1 cellular context compared by ENCODE assay signal in the genomic region with DNA sequence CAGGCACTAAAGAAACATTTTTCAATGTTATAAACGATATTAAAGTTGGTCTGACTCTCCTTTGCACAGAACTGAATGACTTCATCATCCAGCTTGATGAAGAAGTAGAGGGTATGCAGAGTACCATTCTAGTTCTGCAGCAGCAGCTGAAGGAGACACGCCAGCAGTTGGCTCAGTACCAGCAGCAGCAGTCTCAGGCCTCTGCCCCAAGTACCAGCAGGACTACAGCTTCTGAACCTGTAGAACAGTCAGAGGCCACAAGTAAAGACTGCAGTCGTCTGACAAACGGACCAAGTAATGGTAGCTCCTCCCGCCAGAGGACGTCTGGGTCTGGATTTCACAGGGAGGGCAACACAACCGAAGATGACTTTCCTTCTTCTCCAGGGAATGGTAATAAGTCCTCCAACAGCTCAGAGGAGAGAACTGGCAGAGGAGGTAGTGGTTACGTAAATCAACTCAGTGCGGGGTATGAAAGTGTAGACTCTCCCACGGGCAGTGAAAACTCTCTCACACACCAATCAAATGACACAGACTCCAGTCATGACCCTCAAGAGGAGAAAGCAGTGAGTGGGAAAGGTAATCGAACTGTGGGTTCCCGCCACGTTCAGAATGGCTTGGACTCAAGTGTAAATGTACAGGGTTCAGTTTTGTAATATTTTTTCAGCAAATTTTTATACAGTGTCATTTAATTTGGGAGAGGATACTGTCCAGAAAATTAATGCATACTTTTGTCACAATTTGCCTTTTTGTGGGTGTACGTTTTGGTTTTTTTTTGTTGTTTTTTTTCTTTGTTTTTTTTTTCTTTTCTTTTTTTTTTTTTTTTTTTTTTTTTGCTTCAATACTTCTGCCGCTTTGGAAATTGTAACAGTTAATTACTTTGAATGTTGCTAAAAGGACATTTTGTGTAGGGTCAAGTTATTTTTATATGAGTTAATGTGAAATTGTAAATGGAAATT.
A peak's percentile ranks its signal among the peaks of the same experiment; 100 is the strongest.
TF ChIP-seq lines count a peak whose summit lies in the region.

No MANE protein-coding gene starts in this region.

TF ChIP-seq in HEK293, 187 proteins besides CTCF, POLR2A, EP300 and RAD21 (continued from another document):
- TF ChIP-seq, protein P1, sequence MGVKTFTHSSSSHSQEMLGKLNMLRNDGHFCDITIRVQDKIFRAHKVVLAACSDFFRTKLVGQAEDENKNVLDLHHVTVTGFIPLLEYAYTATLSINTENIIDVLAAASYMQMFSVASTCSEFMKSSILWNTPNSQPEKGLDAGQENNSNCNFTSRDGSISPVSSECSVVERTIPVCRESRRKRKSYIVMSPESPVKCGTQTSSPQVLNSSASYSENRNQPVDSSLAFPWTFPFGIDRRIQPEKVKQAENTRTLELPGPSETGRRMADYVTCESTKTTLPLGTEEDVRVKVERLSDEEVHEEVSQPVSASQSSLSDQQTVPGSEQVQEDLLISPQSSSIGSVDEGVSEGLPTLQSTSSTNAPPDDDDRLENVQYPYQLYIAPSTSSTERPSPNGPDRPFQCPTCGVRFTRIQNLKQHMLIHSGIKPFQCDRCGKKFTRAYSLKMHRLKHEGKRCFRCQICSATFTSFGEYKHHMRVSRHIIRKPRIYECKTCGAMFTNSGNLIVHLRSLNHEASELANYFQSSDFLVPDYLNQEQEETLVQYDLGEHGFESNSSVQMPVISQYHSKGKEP (tag by site-specific recombination; IDR thresholded peaks at IDR 0.05): 0 out of 2 replicates have a peak, but pooled peaks have one; percentile 45
